ENCODE assay signal across 15 cellular contexts in genomic region chr22:42938449-42938848, GRCh38.
DNase-seq lines count a peak whose midpoint lies in the region; ATAC-seq, FAIRE-seq and TF ChIP-seq lines count a peak whose summit lies in the region.
"Had no signal": no experiment of that assay in that cellular context is flagged by ENCODE, and none has a peak within 500 bp of the region (broad histone marks: within the 10 kb centered on the region; RNA-seq: fewer than 3 reads in every experiment).

No MANE protein-coding gene starts in this region.

- H3K36me3 Mint-ChIP-seq in mesothelial cell of epicardium, result no peaks in the 10 kb centered on the region

- no peak overlapping the region for H2AK5ac ChIP-seq in H1 (ENCODE audit: low read depth, low read length)

- DNase-seq in PC-3, result no peak
- DNase-seq in H1 (ENCODE audit: low read depth in 1 of 2, low spot score in 2 of 2), result no peak
- DNase-seq in mesothelial cell of epicardium (ENCODE audit: low spot score in 2 of 2, unreplicated experiment in 2 of 2), result no peak
- no peak for DNase-seq in Kasumi-1 (lab: John Stamatoyannopoulos, UW)
- no peak for DNase-seq in RPMI8226
- no peak for DNase-seq in stimulated activated CD4-positive, alpha-beta T cell treated with anti-CD3 and anti-CD28 coated beads, Interleukin-4, amount 100 ng/mL, for 1 hour
- DNase-seq: activated CD4-positive, alpha-beta T cell treated with anti-CD3 and anti-CD28 coated beads, Interleukin-2, amount 50 U/mL, for 4 hours; activated naive CD4-positive, alpha-beta T cell treated with Interleukin-2 at 50 U/mL for 16 hours; glutamatergic neuron; NK-92 treated with Interleukin-12 subunit alpha and Interleukin-12 subunit beta, amount 100 ng/mL, for 24 hours; T-helper 1 cell had no signal

- H3K18ac ChIP-seq in H1 (ENCODE audit: extremely low read depth, low read length), result no peak overlapping the region; the same call in 1 of the 2 replicates

- H3K9me2 ChIP-seq in PC-3 (replicated peaks; ENCODE audit: low read length), result no peaks in the 10 kb centered on the region

- H2BK120ac ChIP-seq in H1 (replicated peaks; ENCODE audit: low read depth, low read length), result no peak overlapping the region

- H3K4me1 ChIP-seq in PC-3 (ENCODE audit: insufficient read depth, low read length) (peaks cover 57% of the 10 kb centered on the region), H1 (replicated peaks in 1 of 4; ENCODE audit: control insufficient read depth in 3 of 4, insufficient read depth in 4 of 4, low read length in 3 of 4) (peaks cover 0 to 12% (median 5%) of the 10 kb centered on the region in 4 experiments; a peak in 5 of 7 replicates)

- CTCF ChIA-PET in PC-3 (lab: Charles Lee) (no interaction called here), H1 (lab: Charles Lee; ENCODE audit: partially characterized antibody) (no interaction called here)

- no peak overlapping the region for H2BK15ac ChIP-seq in H1 (ENCODE audit: low read length)

- H3K9me3 ChIP-seq in PC-3 (ENCODE audit: low read length), result no peaks in the 10 kb centered on the region
- no peaks in the 10 kb centered on the region for H3K9me3 ChIP-seq in H1 (ENCODE audit: insufficient read depth in 2 of 2, low read depth in 1 of 2, low read length in 1 of 2)
- H3K9me3 ChIP-seq: BLaER1 had no signal

- H3K4ac ChIP-seq in H1 (replicated peaks; ENCODE audit: insufficient read length, low read depth, low read length), result no peak overlapping the region

- H2BK12ac ChIP-seq in H1 (ENCODE audit: low read depth, low read length), result 0 out of 2 replicates have a peak overlapping the region, but pooled peaks have one; percentile 29

- H3K4me2 ChIP-seq in PC-3 (ENCODE audit: low read length), result peak overlapping the region; percentile 81; the same call in 1 of the 2 replicates
- no peak overlapping the region for H3K4me2 ChIP-seq in H1 (ENCODE audit: insufficient read depth in 1 of 2, low read depth in 2 of 2, low read length in 2 of 2)

- peak overlapping the region; percentile 85; the same call in 1 of the 2 replicates for H3K9ac ChIP-seq in PC-3 (ENCODE audit: low read length)
- no peak overlapping the region for H3K9ac ChIP-seq in H1 (replicated peaks in 1 of 4; ENCODE audit: extremely low read depth in 1 of 4, low read depth in 3 of 4, low read length in 3 of 4)
- H3K9ac ChIP-seq: BLaER1 had no signal

- no peak for TF ChIP-seq CTCF in PC-3 (conservative IDR thresholded peaks at IDR 0.05; ENCODE audit: low read depth, low read length)
- TF ChIP-seq CTCF in H1 (IDR thresholded peaks at IDR 0.05; ENCODE audit: control extremely low read depth in 1 of 3, insufficient read depth in 1 of 3, low read depth in 1 of 3, low read length in 3 of 3), result no peak
- no peak for TF ChIP-seq CTCF in mesothelial cell of epicardium (IDR thresholded peaks at IDR 0.05; ENCODE audit: unreplicated experiment)

- no peaks in the 10 kb centered on the region for H3K36me3 ChIP-seq in PC-3 (ENCODE audit: low read depth, low read length)
- H3K36me3 ChIP-seq in H1 (ENCODE audit: control insufficient read depth in 2 of 4, insufficient read depth in 4 of 4, low read length in 3 of 4), result no peaks in the 10 kb centered on the region; a peak in 1 of 8 replicates

- TF ChIP-seq POLR2A in H1 (IDR thresholded peaks at IDR 0.05; ENCODE audit: control extremely low read depth in 1 of 2, low read depth in 2 of 2, low read length in 2 of 2), result no peak

- no peaks in the 10 kb centered on the region for H3K27me3 Mint-ChIP-seq in mesothelial cell of epicardium (ENCODE audit: low read depth)

- H3K4me1 Mint-ChIP-seq in mesothelial cell of epicardium, result peaks cover 49% of the 10 kb centered on the region

- no peak overlapping the region for H4K5ac ChIP-seq in H1 (ENCODE audit: insufficient read length, low read depth, low read length)

- H3F3A ChIP-seq in PC-3 (ENCODE audit: low read length, unreplicated experiment), result peaks cover 11% of the 10 kb centered on the region

- H3K79me2 ChIP-seq in PC-3 (ENCODE audit: low read length) (peaks cover 54% of the 10 kb centered on the region), H1 (ENCODE audit: control insufficient read depth in 1 of 2, insufficient read depth in 2 of 2, low read length in 2 of 2) (peaks cover 0 to 62% of the 10 kb centered on the region in 2 experiments; a peak in 3 of 4 replicates)

- intact Hi-C loops in PC-3 (cut with micrococcal nuclease), result no loop called here

- no TSS peak for BruUV-seq in PC-3 (replicated peaks; lab: Mats Ljungman, UMichigan)

- H2AFZ ChIP-seq in PC-3 (ENCODE audit: low read length), result no peak overlapping the region
- no peak overlapping the region for H2AFZ ChIP-seq in H1 (ENCODE audit: low read length)

- peaks cover 14% of the 10 kb centered on the region for H3K79me1 ChIP-seq in H1 (ENCODE audit: low read depth, low read length)

- peak overlapping the region; percentile 76 for H2BK5ac ChIP-seq in H1 (ENCODE audit: low read depth, low read length)

- peak overlapping the region; percentile 99 for H3K27ac ChIP-seq in PC-3 (ENCODE audit: low read length)
- H3K27ac ChIP-seq in H1 (ENCODE audit: low read depth, low read length), result no peak overlapping the region
- H3K27ac ChIP-seq in temporal lobe (ENCODE audit: low read depth, low read length), result peak overlapping the region; percentile 4
- H3K27ac ChIP-seq: BLaER1 had no signal

- POLR2A ChIA-PET in PC-3 (lab: Charles Lee; ENCODE audit: unreplicated experiment), result no interaction called here
- POLR2A ChIA-PET in H1 (lab: Charles Lee; ENCODE audit: partially characterized antibody), result interaction anchor here (1.3 to 2.0 kb wide), 2 partner anchors 9 to 77 kb away, joined by 3 to 10 read pairs; partner anchors contain the start of gene PACSIN2

- WGBS in H1 (ENCODE audit: extremely low coverage in 1 of 2, insufficient coverage in 1 of 2, insufficient read length in 1 of 2, insufficient replicate concordance in 2 of 2, low coverage in 1 of 2, low lambda C conversion rate in 2 of 2, missing lambda C conversion rate in 1 of 2), 2 experiments, result 93% methylated on average over 7 of the region's 7 CpGs; no CpG with 5 or more reads in 1 of the 2 experiments

- H4K8ac ChIP-seq in H1 (ENCODE audit: extremely low read depth, insufficient read depth, low read length), result no peak overlapping the region

- no peak overlapping the region for H3K56ac ChIP-seq in H1 (replicated peaks; ENCODE audit: insufficient read length, low read depth, low read length)

- H3K27me3 ChIP-seq in PC-3 (ENCODE audit: low read length) (no peaks in the 10 kb centered on the region), H1 (replicated peaks in 1 of 4; ENCODE audit: control insufficient read depth in 3 of 4, extremely low read depth in 1 of 4, insufficient read depth in 3 of 4, low read length in 3 of 4) (no peaks in the 10 kb centered on the region)
- H3K27me3 ChIP-seq: BLaER1 had no signal

- no peak overlapping the region for H3K23ac ChIP-seq in H1 (ENCODE audit: insufficient read length)

- no peak overlapping the region for H2BK20ac ChIP-seq in H1 (ENCODE audit: low read length)

- no peak for FAIRE-seq in H1 (lab: Jason Lieb, UNC)
- FAIRE-seq: G401.6 had no signal

- no peaks in the 10 kb centered on the region for H4K20me1 ChIP-seq in PC-3 (ENCODE audit: low read length)
- peaks cover 3 to 22% of the 10 kb centered on the region in 2 experiments for H4K20me1 ChIP-seq in H1 (replicated peaks in 1 of 2; ENCODE audit: control insufficient read depth in 1 of 2, insufficient read depth in 2 of 2, low read length in 2 of 2)

- H3K23me2 ChIP-seq in H1 (ENCODE audit: low read depth, low read length), result no peaks in the 10 kb centered on the region

- H3K27ac Mint-ChIP-seq in mesothelial cell of epicardium, result peak overlapping the region; percentile 35

- H3K4me3 Mint-ChIP-seq in mesothelial cell of epicardium, result no peak overlapping the region

- no peak overlapping the region for H4K91ac ChIP-seq in H1 (replicated peaks; ENCODE audit: insufficient read length, low read length)

- no peak overlapping the region for H3K14ac ChIP-seq in H1 (ENCODE audit: insufficient read length)

- no peaks in the 10 kb centered on the region for H3K9me3 Mint-ChIP-seq in mesothelial cell of epicardium

- TF ChIP-seq EP300 in H1 (IDR thresholded peaks at IDR 0.05; ENCODE audit: borderline replicate concordance in 1 of 2, low read depth in 2 of 2, low read length in 2 of 2), result no peak

- TF ChIP-seq RAD21 in H1 (IDR thresholded peaks at IDR 0.05 in 1 of 2, conservative IDR thresholded peaks at IDR 0.05 in 1 of 2; ENCODE audit: low read depth in 2 of 2, low read length in 2 of 2), result no peak

- H3K4me3 ChIP-seq in PC-3 (ENCODE audit: low read length) (no peak overlapping the region), H1 (ENCODE audit: extremely low read depth in 1 of 4, insufficient read depth in 2 of 4, low read depth in 3 of 4, low read length in 4 of 4) (no peak overlapping the region)
- H3K4me3 ChIP-seq: BLaER1 had no signal

- ATAC-seq in PC-3 (no peak), HG02623 (IDR thresholded peaks at IDR 0.05; ENCODE audit: unreplicated experiment) (no peak)

TF ChIP-seq in H1, 55 proteins besides CTCF, POLR2A, EP300 and RAD21 (continues in another document):
- TF ChIP-seq GTF2F1 (IDR thresholded peaks at IDR 0.05; ENCODE audit: borderline replicate concordance, low read depth, low read length) (no peak), NANOG (IDR thresholded peaks at IDR 0.05; ENCODE audit: insufficient read depth, low read depth, low read length, poor library complexity, severe bottlenecking) (no peak), HDAC6 (IDR thresholded peaks at IDR 0.05; ENCODE audit: low read depth, low read length) (no peak), EZH2 (IDR thresholded peaks at IDR 0.05; ENCODE audit: low read depth, low read length, severe bottlenecking) (no peak)
